ENCODE assay signal across 24 cellular contexts in genomic region chr6:37262446-37263026, GRCh38. TPM values are rescaled to one million over a fixed set of nuclear protein-coding genes. Genes with fewer than 3 reads are reported as not detected.
DNase-seq lines count a peak whose midpoint lies in the region; ATAC-seq and TF ChIP-seq lines count a peak whose summit lies in the region.
"Had no signal": no experiment of that assay in that cellular context is flagged by ENCODE, and none has a peak within 500 bp of the region (broad histone marks: within the 10 kb centered on the region; RNA-seq: fewer than 3 reads in every experiment).

No MANE protein-coding gene starts in this region.

- POLR2A ChIA-PET in HEK293 (lab: Yijun Ruan, JAX) (no interaction called here), RWPE1 (lab: Yijun Ruan, JAX; ENCODE audit: low non-redundant PET) (interaction anchor here (0.6 kb wide), 1 partner anchor 40 kb away, joined by 3 read pairs; no protein-coding TSS in a partner anchor)
- POLR2A ChIA-PET in CD4-positive, alpha-beta memory T cell (lab: Charles Lee; ENCODE audit: partially characterized antibody): no interaction called here

- no peak for TF ChIP-seq CTCF in HEK293 (tag by site-specific recombination; IDR thresholded peaks at IDR 0.05)
- TF ChIP-seq CTCF in RWPE1 (conservative IDR thresholded peaks at IDR 0.05; ENCODE audit: low read depth): no peak
- no peak for TF ChIP-seq CTCF in right lobe of liver (IDR thresholded peaks at IDR 0.05)

- H3K9me3 ChIP-seq in HEK293 (ENCODE audit: control insufficient read depth, insufficient read depth, low read depth, low read length) (no peaks in the 10 kb centered on the region), right lobe of liver (no peaks in the 10 kb centered on the region)
- H3K9me3 ChIP-seq in CD4-positive, alpha-beta memory T cell (ENCODE audit: control insufficient read depth in 1 of 2, low read length in 2 of 2): no peaks in the 10 kb centered on the region
- H3K9me3 ChIP-seq: colonic mucosa, Peyer's patch, spleen had no signal

- DNase-seq in DMS153 (lab: John Stamatoyannopoulos, UW): peak; percentile 3
- DNase-seq in DMS153 treated with DMSO at 0.1 percent for 48 hours (lab: John Stamatoyannopoulos, UW; ENCODE audit: unreplicated experiment): no peak
- DNase-seq in RWPE1 (ENCODE audit: low spot score): no peak
- no peak for DNase-seq in right lobe of liver
- no peak for DNase-seq in CD4-positive, alpha-beta memory T cell
- no peak for DNase-seq in activated T-helper 2 cell treated with anti-CD3 and anti-CD28 coated beads, Interferon-gamma antibody, Interleukin-2, Interleukin-4, amounts not matched to agents 10 μg/mL and 5 μg/mL and 100 μg/mL, durations not matched to agents 14 hours and 24 hours and 36 hours (ENCODE audit: low spot score)
- DNase-seq: 8988T; activated naive CD8-positive, alpha-beta T cell treated with anti-CD3 and anti-CD28 coated beads, Interleukin-2, amount 50 U/mL, for 24 hours; AML-193; brain microvascular endothelial cell; colonic mucosa; COR-L47; EL; H7; head of caudate nucleus; KG1; left ventricle myocardium superior; Peyer's patch; spleen; stimulated activated CD4-positive, alpha-beta T cell treated with anti-CD3 and anti-CD28 coated beads, Interleukin-4, amount 100 ng/mL, for 24 hours had no signal

- H3K36me3 Mint-ChIP-seq in CD4-positive, alpha-beta memory T cell: peaks cover 7 to 8% of the 10 kb centered on the region in 2 donors
- peaks cover 37% of the 10 kb centered on the region for H3K36me3 Mint-ChIP-seq in activated T-helper 2 cell treated with anti-CD3 and anti-CD28 coated beads, Interferon-gamma antibody, Interleukin-2, Interleukin-4, amounts not matched to agents 10 μg/mL and 5 μg/mL and 100 μg/mL, durations not matched to agents 14 hours and 24 hours and 36 hours (ENCODE audit: low read depth)
- H3K36me3 Mint-ChIP-seq: neural progenitor cell had no signal

- CTCF ChIA-PET in HEK293 (lab: Yijun Ruan, JAX) (interaction anchor here (0.6 to 3.5 kb wide), 4 partner anchors 53 to 640 kb away, joined by 3 to 12 read pairs (median 4); no protein-coding TSS in a partner anchor), RWPE1 (lab: Yijun Ruan, JAX) (no interaction called here)
- CTCF ChIA-PET in CD4-positive, alpha-beta memory T cell (lab: Charles Lee; ENCODE audit: partially characterized antibody): interaction anchor here (1.7 kb wide), 1 partner anchor 17 kb away, joined by 3 read pairs; no protein-coding TSS in a partner anchor

- intact Hi-C loops in right lobe of liver (cut with DNase I): no loop called here
- intact Hi-C loops in CD4-positive, alpha-beta memory T cell (cut with micrococcal nuclease): no loop called here
- intact Hi-C loops in activated T-helper 2 cell treated with anti-CD3 and anti-CD28 coated beads, Interferon-gamma antibody, Interleukin-2, Interleukin-4, amounts not matched to agents 10 μg/mL and 5 μg/mL and 100 μg/mL, durations not matched to agents 14 hours and 24 hours and 36 hours (cut with micrococcal nuclease): no loop called here

- H3K36me3 ChIP-seq in HEK293 (ENCODE audit: control insufficient read depth in 2 of 2, insufficient read depth in 1 of 2, low read length in 2 of 2) (peaks cover 0 to 3% of the 10 kb centered on the region in 2 experiments; a peak in 1 of 3 replicates), right lobe of liver (no peaks in the 10 kb centered on the region)
- no peaks in the 10 kb centered on the region for H3K36me3 ChIP-seq in CD4-positive, alpha-beta memory T cell (ENCODE audit: insufficient read depth, low read length)
- H3K36me3 ChIP-seq: brain microvascular endothelial cell, colonic mucosa, neural progenitor cell, Peyer's patch, spleen had no signal

- H3K4me1 ChIP-seq in HEK293 (ENCODE audit: control insufficient read depth, insufficient read depth, low read length) (peaks cover 7% of the 10 kb centered on the region; the same call in 1 of the 2 replicates), right lobe of liver (peaks cover 0 to 16% (median 4%) of the 10 kb centered on the region in 4 donors)
- peaks cover 32% of the 10 kb centered on the region for H3K4me1 ChIP-seq in CD4-positive, alpha-beta memory T cell (ENCODE audit: insufficient read depth, low read length)
- H3K4me1 ChIP-seq: colonic mucosa, neural progenitor cell had no signal

- WGBS in right lobe of liver (ENCODE audit: insufficient coverage, low coverage, low lambda C conversion rate, missing lambda C conversion rate): 17% methylated on average over 8 of the region's 8 CpGs

- H3K27ac ChIP-seq in HEK293 (ENCODE audit: extremely low read depth, low read depth, low read length) (no peak overlapping the region), RWPE1 (0 out of 2 replicates have a peak overlapping the region, but pooled peaks have one; percentile 32), right lobe of liver (peak overlapping the region in 2 of 3 donors; percentile 9 to 61)
- H3K27ac ChIP-seq in CD4-positive, alpha-beta memory T cell (ENCODE audit: low read depth, low read length): no peak overlapping the region
- H3K27ac ChIP-seq: brain microvascular endothelial cell, colonic mucosa, neural progenitor cell, Peyer's patch, spleen had no signal

- peak; percentile 37 to 59 (median 56) for ATAC-seq in right lobe of liver
- no peak for ATAC-seq in GM18517 (IDR thresholded peaks at IDR 0.05; ENCODE audit: unreplicated experiment)
- ATAC-seq: activated naive CD8-positive, alpha-beta T cell treated with anti-CD3 and anti-CD28 coated beads, Interleukin-2, amount 50 U/mL, for 24 hours; left ventricle myocardium superior had no signal

- peaks cover 39 to 72% (median 54%) of the 10 kb centered on the region in 4 donors for H3K4me1 Mint-ChIP-seq in CD4-positive, alpha-beta memory T cell
- peaks cover 51% of the 10 kb centered on the region for H3K4me1 Mint-ChIP-seq in activated T-helper 2 cell treated with anti-CD3 and anti-CD28 coated beads, Interferon-gamma antibody, Interleukin-2, Interleukin-4, amounts not matched to agents 10 μg/mL and 5 μg/mL and 100 μg/mL, durations not matched to agents 14 hours and 24 hours and 36 hours (ENCODE audit: low read depth)

- H3K27me3 ChIP-seq in right lobe of liver: no peaks in the 10 kb centered on the region
- H3K27me3 ChIP-seq in CD4-positive, alpha-beta memory T cell (ENCODE audit: insufficient read depth, low read length): no peaks in the 10 kb centered on the region
- H3K27me3 ChIP-seq: brain microvascular endothelial cell, colonic mucosa, neural progenitor cell, Peyer's patch, spleen had no signal

- H3K4me3 Mint-ChIP-seq in CD4-positive, alpha-beta memory T cell: no peak overlapping the region
- no peak overlapping the region for H3K4me3 Mint-ChIP-seq in activated T-helper 2 cell treated with anti-CD3 and anti-CD28 coated beads, Interferon-gamma antibody, Interleukin-2, Interleukin-4, amounts not matched to agents 10 μg/mL and 5 μg/mL and 100 μg/mL, durations not matched to agents 14 hours and 24 hours and 36 hours (ENCODE audit: low read depth)
- H3K4me3 Mint-ChIP-seq: activated naive CD8-positive, alpha-beta T cell treated with anti-CD3 and anti-CD28 coated beads, Interleukin-2, amount 50 U/mL, for 24 hours; neural progenitor cell; type B pancreatic cell had no signal

- H3K4me3 ChIP-seq in HEK293 (ENCODE audit: low read depth, low read length) (no peak overlapping the region), right lobe of liver (no peak overlapping the region)
- no peak overlapping the region for H3K4me3 ChIP-seq in CD4-positive, alpha-beta memory T cell (ENCODE audit: low read length in 2 of 2)
- H3K4me3 ChIP-seq: colonic mucosa, neural progenitor cell, Peyer's patch, spleen had no signal

- H3K27me3 Mint-ChIP-seq in CD4-positive, alpha-beta memory T cell: no peaks in the 10 kb centered on the region
- no peaks in the 10 kb centered on the region for H3K27me3 Mint-ChIP-seq in activated T-helper 2 cell treated with anti-CD3 and anti-CD28 coated beads, Interferon-gamma antibody, Interleukin-2, Interleukin-4, amounts not matched to agents 10 μg/mL and 5 μg/mL and 100 μg/mL, durations not matched to agents 14 hours and 24 hours and 36 hours (ENCODE audit: low read depth)
- H3K27me3 Mint-ChIP-seq: activated naive CD8-positive, alpha-beta T cell treated with anti-CD3 and anti-CD28 coated beads, Interleukin-2, amount 50 U/mL, for 24 hours; type B pancreatic cell had no signal

- TF ChIP-seq POLR2A in right lobe of liver (IDR thresholded peaks at IDR 0.05): no peak

- H3K9me3 Mint-ChIP-seq in CD4-positive, alpha-beta memory T cell: no peaks in the 10 kb centered on the region
- no peaks in the 10 kb centered on the region for H3K9me3 Mint-ChIP-seq in activated T-helper 2 cell treated with anti-CD3 and anti-CD28 coated beads, Interferon-gamma antibody, Interleukin-2, Interleukin-4, amounts not matched to agents 10 μg/mL and 5 μg/mL and 100 μg/mL, durations not matched to agents 14 hours and 24 hours and 36 hours
- H3K9me3 Mint-ChIP-seq: activated naive CD8-positive, alpha-beta T cell treated with anti-CD3 and anti-CD28 coated beads, Interleukin-2, amount 50 U/mL, for 24 hours; neural progenitor cell; type B pancreatic cell had no signal

- H3K27ac Mint-ChIP-seq in CD4-positive, alpha-beta memory T cell: peak overlapping the region in 1 of 7 donors; percentile 7
- H3K27ac Mint-ChIP-seq in activated T-helper 2 cell treated with anti-CD3 and anti-CD28 coated beads, Interferon-gamma antibody, Interleukin-2, Interleukin-4, amounts not matched to agents 10 μg/mL and 5 μg/mL and 100 μg/mL, durations not matched to agents 14 hours and 24 hours and 36 hours: no peak overlapping the region
- H3K27ac Mint-ChIP-seq: activated naive CD8-positive, alpha-beta T cell treated with anti-CD3 and anti-CD28 coated beads, Interleukin-2, amount 50 U/mL, for 24 hours; neural progenitor cell; type B pancreatic cell had no signal

TF ChIP-seq in HEK293, 187 proteins besides CTCF, POLR2A, EP300 and RAD21:
- peak; percentile 44; the same call in 1 of the 2 replicates for TF ChIP-seq SCRT1 (tag by site-specific recombination; IDR thresholded peaks at IDR 0.05; ENCODE audit: borderline replicate concordance)
- no peak for TF ChIP-seq HOXA7 (CRISPR knock-in tag; IDR thresholded peaks at IDR 0.05; ENCODE audit: borderline replicate concordance)
- TF ChIP-seq SCRT2 (tag by site-specific recombination; IDR thresholded peaks at IDR 0.05): peak; percentile 95

RNA-seq across cellular contexts. Expression of gene TMEM217, which starts 4.6 kb away (rescaled TPM):
- total RNA-seq in right lobe of liver: 1 to 10 TPM in 2 of 6 experiments, under 1 TPM in 3, not detected in 1; 0.15 to 5.2 (median 0.92) TPM
- total RNA-seq in CD4-positive, alpha-beta memory T cell: 1 to 10 TPM in 1 of 2 experiments, not detected in 1; 1.4 TPM
- under 1 TPM; 0.31 to 0.42 TPM for polyA plus RNA-seq in CD4-positive, alpha-beta memory T cell
- 4.5 and 4.8 TPM in 2 replicates for total RNA-seq in activated T-helper 2 cell treated with anti-CD3 and anti-CD28 coated beads, Interferon-gamma antibody, Interleukin-2, Interleukin-4, amounts not matched to agents 10 μg/mL and 5 μg/mL and 100 μg/mL, durations not matched to agents 14 hours and 24 hours and 36 hours
- total RNA-seq: left ventricle myocardium superior had no signal

RNA-seq across cellular contexts. Expression of gene TBC1D22B, which starts 5.0 kb away (rescaled TPM):
- total RNA-seq in right lobe of liver: 1 to 10 TPM; 1.3 to 4.0 (median 2.8) TPM
- 10 to 100 TPM in 1 of 2 experiments, 1 to 10 TPM in 1; 9.7 to 10.3 TPM for total RNA-seq in CD4-positive, alpha-beta memory T cell
- 10 to 100 TPM in 1 of 2 donors, 1 to 10 TPM in 1; 7.2 to 11.9 TPM for polyA plus RNA-seq in CD4-positive, alpha-beta memory T cell
- total RNA-seq in activated T-helper 2 cell treated with anti-CD3 and anti-CD28 coated beads, Interferon-gamma antibody, Interleukin-2, Interleukin-4, amounts not matched to agents 10 μg/mL and 5 μg/mL and 100 μg/mL, durations not matched to agents 14 hours and 24 hours and 36 hours: 13.8 and 14.6 TPM in 2 replicates

Comparison
In these comparisons a context has a peak if more than half of its experiments do, and no peak if none do; other contexts are left out.
1. H3K27ac ChIP-seq: peak in RWPE1 (single experiment) and right lobe of liver (2 of 3); none in HEK293 (single experiment) and CD4-positive, alpha-beta memory T cell (single experiment).